Comparison of ENCODE assay signal across 25 cellular contexts in genomic region chr18:21972281-21972680, GRCh38.
DNase-seq lines count a peak whose midpoint lies in the region; ATAC-seq, FAIRE-seq and TF ChIP-seq lines count a peak whose summit lies in the region.
"Had no signal": no experiment of that assay in that cellular context is flagged by ENCODE, and none has a peak within 500 bp of the region (broad histone marks: within the 10 kb centered on the region; RNA-seq: fewer than 3 reads in every experiment).

No MANE protein-coding gene starts in this region.

- peak overlapping the region; percentile 68 for H3K27ac Mint-ChIP-seq in nephron progenitor cell
- H3K27ac Mint-ChIP-seq: CD14-positive monocyte; CD4-positive, alpha-beta memory T cell; CD4-positive, CD25-positive, alpha-beta regulatory T cell had no signal

- TF ChIP-seq CTCF in right lobe of liver (IDR thresholded peaks at IDR 0.05), result no peak
- TF ChIP-seq CTCF in HepG2 (CRISPR knock-in tag; IDR thresholded peaks at IDR 0.05), result no peak
- no peak for TF ChIP-seq CTCF in nephron progenitor cell (IDR thresholded peaks at IDR 0.05)
- no peak for TF ChIP-seq CTCF in hepatocyte (IDR thresholded peaks at IDR 0.05; ENCODE audit: poor library complexity)

- H3K79me2 ChIP-seq in HepG2 (ENCODE audit: insufficient read depth, low read length) (no peaks in the 10 kb centered on the region), hepatocyte (no peaks in the 10 kb centered on the region)

- H3K4me2 ChIP-seq in HepG2 (ENCODE audit: low read depth, low read length) (no peak overlapping the region), hepatocyte (no peak overlapping the region)
- H3K4me2 ChIP-seq: A549, BLaER1 had no signal

- no peak for TF ChIP-seq RAD21 in HepG2 (CRISPR knock-in tag; IDR thresholded peaks at IDR 0.05)

- no peaks in the 10 kb centered on the region for H4K20me1 ChIP-seq in HepG2 (ENCODE audit: insufficient read depth, low read length)
- no peaks in the 10 kb centered on the region for H4K20me1 ChIP-seq in hepatocyte (ENCODE audit: insufficient read depth, poor library complexity, severe bottlenecking)
- H4K20me1 ChIP-seq: BLaER1 had no signal

- H3K4me1 ChIP-seq in right lobe of liver (peaks cover 0 to 12% (median 0%) of the 10 kb centered on the region in 4 donors), HepG2 (ENCODE audit: insufficient read depth, low read length) (no peaks in the 10 kb centered on the region), hepatocyte (ENCODE audit: insufficient read depth) (no peaks in the 10 kb centered on the region)
- H3K4me1 ChIP-seq: A549, BE2C, BLaER1 had no signal

- no peaks in the 10 kb centered on the region for H3K27me3 ChIP-seq in right lobe of liver
- peaks cover 0 to 6% of the 10 kb centered on the region in 2 experiments; a peak in 3 of 5 replicates for H3K27me3 ChIP-seq in HepG2 (ENCODE audit: control insufficient read depth in 1 of 2, insufficient read depth in 2 of 2, low read length in 2 of 2)
- no peaks in the 10 kb centered on the region for H3K27me3 ChIP-seq in hepatocyte
- H3K27me3 ChIP-seq: BE2C, BLaER1 had no signal

- in situ Hi-C loops in HepG2 (cut with HindIII; ENCODE audit: extremely low pct_ligation_motif_present, low pct_unique_long_range_greater_than_20kb), result no loop called here

- H3K36me3 Mint-ChIP-seq in nephron progenitor cell (ENCODE audit: low read depth), result no peaks in the 10 kb centered on the region
- H3K36me3 Mint-ChIP-seq: CD14-positive monocyte; CD4-positive, alpha-beta memory T cell; CD4-positive, CD25-positive, alpha-beta regulatory T cell; CD8-positive, alpha-beta memory T cell had no signal

- peak overlapping the region; percentile 28 for H3K4me3 Mint-ChIP-seq in nephron progenitor cell
- H3K4me3 Mint-ChIP-seq: CD14-positive monocyte; CD4-positive, alpha-beta memory T cell; CD4-positive, CD25-positive, alpha-beta regulatory T cell; CD8-positive, alpha-beta memory T cell had no signal

- DNase-seq in right lobe of liver (peak in 1 of 3 donors; percentile 59), HepG2 (ENCODE audit: low spot score) (no peak), nephron progenitor cell (no peak), hepatocyte (ENCODE audit: low spot score) (no peak)
- DNase-seq: ACHN; BE2C; C1 segment of cervical spinal cord; CD4-positive, alpha-beta memory T cell; CD4-positive, CD25-positive, alpha-beta regulatory T cell; CD8-positive, alpha-beta memory T cell; COR-L47; DMS 273 treated with DMSO at 0.1 percent for 48 hours; DMS153; DMS53; DMS79; DND-41; GDM1 had no signal

- TF ChIP-seq EP300 in HepG2 (IDR thresholded peaks at IDR 0.05; ENCODE audit: low read depth in 2 of 2, low read length in 2 of 2), result no peak
- TF ChIP-seq EP300 in HepG2 (CRISPR knock-in tag; IDR thresholded peaks at IDR 0.05; ENCODE audit: borderline replicate concordance), result no peak

- H3K27me3 Mint-ChIP-seq in nephron progenitor cell (ENCODE audit: low read depth, poor library complexity), result peaks cover 6% of the 10 kb centered on the region

- H3K4me3 ChIP-seq in right lobe of liver (no peak overlapping the region), HepG2 (replicated peaks in 1 of 3; ENCODE audit: insufficient read depth in 1 of 3, low read depth in 2 of 3, low read length in 3 of 3) (no peak overlapping the region), hepatocyte (no peak overlapping the region)
- H3K4me3 ChIP-seq: A549, BLaER1, GM12878 had no signal

- H3K36me3 ChIP-seq in right lobe of liver (no peaks in the 10 kb centered on the region), HepG2 (replicated peaks in 1 of 2; ENCODE audit: control insufficient read depth in 1 of 2, insufficient read depth in 2 of 2, low read length in 2 of 2) (no peaks in the 10 kb centered on the region), hepatocyte (replicated peaks; ENCODE audit: insufficient read depth, low read depth) (no peaks in the 10 kb centered on the region)
- H3K36me3 ChIP-seq: BE2C, BLaER1 had no signal

- WGBS in right lobe of liver (ENCODE audit: insufficient coverage, low coverage, low lambda C conversion rate, missing lambda C conversion rate), result 61% methylated on average over 7 of the region's 7 CpGs
- 42% methylated on average over 7 of the region's 7 CpGs for WGBS in HepG2 (ENCODE audit: low lambda C conversion rate)
- WGBS in hepatocyte (ENCODE audit: low lambda C conversion rate, missing lambda C conversion rate), result 90% methylated on average over 7 of the region's 7 CpGs

- H3K27ac ChIP-seq in right lobe of liver (no peak overlapping the region), HepG2 (ENCODE audit: extremely low read length, insufficient read depth, low read length) (no peak overlapping the region), hepatocyte (no peak overlapping the region)
- H3K27ac ChIP-seq: 22Rv1, A549, BLaER1 had no signal

- H3K9me3 ChIP-seq in right lobe of liver, result peaks cover 0 to 2% (median 0%) of the 10 kb centered on the region in 4 donors
- H3K9me3 ChIP-seq in HepG2 (ENCODE audit: low read length), result no peaks in the 10 kb centered on the region
- H3K9me3 ChIP-seq in hepatocyte (ENCODE audit: low read depth), result no peaks in the 10 kb centered on the region
- H3K9me3 ChIP-seq: A549, BE2C, BLaER1 had no signal

- no peaks in the 10 kb centered on the region for H3K9me2 ChIP-seq in hepatocyte (replicated peaks; ENCODE audit: insufficient read depth)

- TF ChIP-seq POLR2A in right lobe of liver (IDR thresholded peaks at IDR 0.05) (no peak), HepG2 (IDR thresholded peaks at IDR 0.05; ENCODE audit: insufficient read depth in 1 of 2, low read depth in 2 of 2, low read length in 2 of 2) (no peak)

- BruUV-seq in HepG2 (replicated peaks; lab: Mats Ljungman, UMichigan), result no TSS peak

- no peak overlapping the region for H3K9ac ChIP-seq in HepG2 (ENCODE audit: insufficient read depth, low read depth, low read length)
- H3K9ac ChIP-seq: BLaER1 had no signal

- CTCF ChIA-PET in HepG2 (lab: Yijun Ruan, JAX; ENCODE audit: low intra/inter-chr PET ratio, low total read pairs), result no interaction called here

- no peaks in the 10 kb centered on the region for H3K9me3 Mint-ChIP-seq in nephron progenitor cell
- H3K9me3 Mint-ChIP-seq: CD4-positive, alpha-beta memory T cell; CD4-positive, CD25-positive, alpha-beta regulatory T cell; CD8-positive, alpha-beta memory T cell had no signal

- H2AFZ ChIP-seq in HepG2 (ENCODE audit: low read length) (no peak overlapping the region), hepatocyte (no peak overlapping the region)

- ATAC-seq in right lobe of liver, result peak in 3 of 4 donors; percentile 57 to 69 (median 66)
- no peak for ATAC-seq in HepG2
- no peak for ATAC-seq in HG02852 (IDR thresholded peaks at IDR 0.05; ENCODE audit: unreplicated experiment)
- ATAC-seq: A549, GM12878 had no signal

- POLR2A ChIA-PET in HepG2 (lab: Yijun Ruan, JAX), result no interaction called here

- intact Hi-C loops in right lobe of liver (cut with DNase I) (no loop called here), HepG2 (cut with micrococcal nuclease; ENCODE audit: unreplicated experiment) (no loop called here)

- FAIRE-seq in HepG2 (lab: Jason Lieb, UNC), result no peak
- FAIRE-seq: A549, GM12878, GM12892, GM18507 had no signal

- peaks cover 42% of the 10 kb centered on the region for H3K4me1 Mint-ChIP-seq in nephron progenitor cell
- H3K4me1 Mint-ChIP-seq: CD14-positive monocyte; CD4-positive, alpha-beta memory T cell; CD4-positive, CD25-positive, alpha-beta regulatory T cell; CD8-positive, alpha-beta memory T cell had no signal

TF ChIP-seq in HepG2, 621 proteins besides CTCF, POLR2A, EP300 and RAD21 (continues in another document):
- TF ChIP-seq TOPORS (CRISPR knock-in tag; IDR thresholded peaks at IDR 0.05) (no peak), DRAP1 (CRISPR knock-in tag; IDR thresholded peaks at IDR 0.05) (no peak), GABPB1 (CRISPR knock-in tag; IDR thresholded peaks at IDR 0.05) (no peak), ZNF577 (CRISPR knock-in tag; IDR thresholded peaks at IDR 0.05; ENCODE audit: borderline replicate concordance, low read depth) (no peak), ZNF383 (CRISPR knock-in tag; IDR thresholded peaks at IDR 0.05; ENCODE audit: borderline replicate concordance) (no peak), RARG (CRISPR knock-in tag; IDR thresholded peaks at IDR 0.05; ENCODE audit: low read depth) (no peak), ZNF644 (CRISPR knock-in tag; IDR thresholded peaks at IDR 0.05; ENCODE audit: low read depth) (no peak), ZFP41 (CRISPR knock-in tag; IDR thresholded peaks at IDR 0.05; ENCODE audit: borderline replicate concordance) (no peak), TCF7L2 (IDR thresholded peaks at IDR 0.05; ENCODE audit: low read depth, low read length) (no peak)
- TF ChIP-seq, protein P1, sequence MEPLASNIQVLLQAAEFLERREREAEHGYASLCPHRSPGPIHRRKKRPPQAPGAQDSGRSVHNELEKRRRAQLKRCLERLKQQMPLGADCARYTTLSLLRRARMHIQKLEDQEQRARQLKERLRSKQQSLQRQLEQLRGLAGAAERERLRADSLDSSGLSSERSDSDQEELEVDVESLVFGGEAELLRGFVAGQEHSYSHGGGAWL (CRISPR knock-in tag; IDR thresholded peaks at IDR 0.05), result no peak
- TF ChIP-seq, protein P2, sequence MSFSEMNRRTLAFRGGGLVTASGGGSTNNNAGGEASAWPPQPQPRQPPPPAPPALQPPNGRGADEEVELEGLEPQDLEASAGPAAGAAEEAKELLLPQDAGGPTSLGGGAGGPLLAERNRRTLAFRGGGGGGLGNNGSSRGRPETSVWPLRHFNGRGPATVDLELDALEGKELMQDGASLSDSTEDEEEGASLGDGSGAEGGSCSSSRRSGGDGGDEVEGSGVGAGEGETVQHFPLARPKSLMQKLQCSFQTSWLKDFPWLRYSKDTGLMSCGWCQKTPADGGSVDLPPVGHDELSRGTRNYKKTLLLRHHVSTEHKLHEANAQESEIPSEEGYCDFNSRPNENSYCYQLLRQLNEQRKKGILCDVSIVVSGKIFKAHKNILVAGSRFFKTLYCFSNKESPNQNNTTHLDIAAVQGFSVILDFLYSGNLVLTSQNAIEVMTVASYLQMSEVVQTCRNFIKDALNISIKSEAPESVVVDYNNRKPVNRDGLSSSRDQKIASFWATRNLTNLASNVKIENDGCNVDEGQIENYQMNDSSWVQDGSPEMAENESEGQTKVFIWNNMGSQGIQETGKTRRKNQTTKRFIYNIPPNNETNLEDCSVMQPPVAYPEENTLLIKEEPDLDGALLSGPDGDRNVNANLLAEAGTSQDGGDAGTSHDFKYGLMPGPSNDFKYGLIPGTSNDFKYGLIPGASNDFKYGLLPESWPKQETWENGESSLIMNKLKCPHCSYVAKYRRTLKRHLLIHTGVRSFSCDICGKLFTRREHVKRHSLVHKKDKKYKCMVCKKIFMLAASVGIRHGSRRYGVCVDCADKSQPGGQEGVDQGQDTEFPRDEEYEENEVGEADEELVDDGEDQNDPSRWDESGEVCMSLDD (CRISPR knock-in tag; IDR thresholded peaks at IDR 0.05; ENCODE audit: borderline replicate concordance), result no peak

Comparison
In these comparisons a context has a peak if more than half of its experiments do, and no peak if none do; other contexts are left out.
1. ATAC-seq: peak in right lobe of liver (3 of 4); none in HepG2 (single experiment) and HG02852 (single experiment).